In the genomic region with DNA sequence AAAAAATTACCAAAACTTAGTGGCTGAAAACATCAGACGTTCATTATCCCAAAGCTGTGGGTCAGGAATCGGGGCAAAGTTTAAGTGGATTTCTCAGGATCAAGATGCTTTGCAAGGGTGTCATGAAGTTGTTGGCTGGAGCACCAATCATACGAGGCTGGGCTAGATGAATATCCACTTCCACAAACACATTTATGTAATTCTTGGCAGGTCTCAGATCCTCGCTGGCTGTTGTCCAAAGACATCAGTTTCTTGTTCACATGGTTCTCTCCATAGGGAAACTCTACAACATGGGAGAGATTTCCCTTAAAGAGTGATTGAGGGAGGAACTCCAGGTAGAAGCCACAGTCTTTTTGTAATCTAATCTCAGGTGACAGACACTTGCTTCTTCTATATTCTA, we compare ENCODE assay signal across 31 cellular contexts. TPM values are rescaled to one million over a fixed set of nuclear protein-coding genes. Genes with fewer than 3 reads are reported as not detected.
"Had no signal": no experiment of that assay in that cellular context is flagged by ENCODE, and none has a peak within 500 bp of the region (broad histone marks: within the 10 kb centered on the region; RNA-seq: fewer than 3 reads in every experiment).

No MANE protein-coding gene starts in this region.

- H3K4me3 ChIP-seq: body of pancreas, colonic mucosa, esophagus squamous epithelium, lower lobe of right lung, spleen, tibial artery had no signal

- H3K36me3 Mint-ChIP-seq: activated CD8-positive, alpha-beta memory T cell treated with anti-CD3 and anti-CD28 coated beads, Interleukin-2, amount 10 ng/mL, durations not matched to agents 7 days and 5 days; activated naive CD4-positive, alpha-beta T cell treated with anti-CD3 and anti-CD28 coated beads, Interleukin-2, amount 10 ng/mL, durations not matched to agents 7 days and 5 days; naive B cell had no signal

- H3K4me1 Mint-ChIP-seq: activated CD4-positive, alpha-beta T cell treated with anti-CD3 and anti-CD28 coated beads, Interleukin-2, amount 10 ng/mL, durations not matched to agents 7 days and 5 days; activated CD8-positive, alpha-beta memory T cell treated with anti-CD3 and anti-CD28 coated beads, Interleukin-2, amount 10 ng/mL, durations not matched to agents 7 days and 5 days; activated naive CD4-positive, alpha-beta T cell treated with anti-CD3 and anti-CD28 coated beads, Interleukin-2, amount 10 ng/mL, durations not matched to agents 7 days and 5 days; central memory CD8-positive, alpha-beta T cell; naive B cell had no signal

- H3K9me3 ChIP-seq: body of pancreas, colonic mucosa, esophagus squamous epithelium, lower lobe of right lung, spleen had no signal

- H3K4me3 Mint-ChIP-seq: activated CD4-positive, alpha-beta T cell treated with anti-CD3 and anti-CD28 coated beads, Interleukin-2, amount 10 ng/mL, durations not matched to agents 7 days and 5 days; activated CD8-positive, alpha-beta memory T cell treated with anti-CD3 and anti-CD28 coated beads, Interleukin-2, amount 10 ng/mL, durations not matched to agents 7 days and 5 days; activated CD8-positive, alpha-beta T cell treated with anti-CD3 and anti-CD28 coated beads for 36 hours; activated naive CD4-positive, alpha-beta T cell treated with anti-CD3 and anti-CD28 coated beads, Interleukin-2, amount 10 ng/mL, durations not matched to agents 7 days and 5 days; central memory CD8-positive, alpha-beta T cell; naive B cell; T-helper 2 cell treated with Interferon-gamma antibody and Interleukin-4, amounts not matched to agents 5 μg/mL and 100 μg/mL, for 36 hours had no signal

- DNase-seq: activated CD4-positive, alpha-beta T cell treated with anti-CD3 and anti-CD28 coated beads, Interleukin-2, amount 10 ng/mL, durations not matched to agents 7 days and 5 days; activated CD4-positive, CD25-positive, alpha-beta regulatory T cell treated with anti-CD3 and anti-CD28 coated beads, Interleukin-2, amount 50 U/mL, for 72 hours; activated CD8-positive, alpha-beta memory T cell treated with anti-CD3 and anti-CD28 coated beads, Interleukin-2, amount 10 ng/mL, durations not matched to agents 7 days and 5 days; activated CD8-positive, alpha-beta T cell treated with anti-CD3 and anti-CD28 coated beads for 36 hours; activated effector memory CD4-positive, alpha-beta T cell treated with anti-CD3 and anti-CD28 coated beads, Interleukin-2, amount 50 U/mL, for 16 hours; activated naive CD4-positive, alpha-beta T cell treated with anti-CD3 and anti-CD28 coated beads, Interleukin-2, amount 10 ng/mL, durations not matched to agents 7 days and 5 days; activated T-cell treated with anti-CD3 and anti-CD28 coated beads for 4 hours; amygdala; colonic mucosa; esophagus squamous epithelium; foreskin keratinocyte; lower lobe of right lung; naive B cell; nucleus accumbens; spleen; stimulated activated CD4-positive, alpha-beta T cell treated with anti-CD3 and anti-CD28 coated beads, Interleukin-4, amount 100 ng/mL, for 24 hours; stimulated activated naive CD4-positive, alpha-beta T cell treated with Interleukin-2 at 50 U/mL for 16 hours; substantia nigra; tibial artery; WERI-Rb-1 had no signal

- H3K27me3 Mint-ChIP-seq: activated CD8-positive, alpha-beta memory T cell treated with anti-CD3 and anti-CD28 coated beads, Interleukin-2, amount 10 ng/mL, durations not matched to agents 7 days and 5 days; activated naive CD4-positive, alpha-beta T cell treated with anti-CD3 and anti-CD28 coated beads, Interleukin-2, amount 10 ng/mL, durations not matched to agents 7 days and 5 days; naive B cell had no signal

- H3K9me3 Mint-ChIP-seq: activated CD4-positive, alpha-beta T cell treated with anti-CD3 and anti-CD28 coated beads, Interleukin-2, amount 10 ng/mL, durations not matched to agents 7 days and 5 days; activated CD8-positive, alpha-beta T cell treated with anti-CD3 and anti-CD28 coated beads for 36 hours; activated naive CD4-positive, alpha-beta T cell treated with anti-CD3 and anti-CD28 coated beads, Interleukin-2, amount 10 ng/mL, durations not matched to agents 7 days and 5 days; central memory CD8-positive, alpha-beta T cell; T-helper 2 cell treated with Interferon-gamma antibody and Interleukin-4, amounts not matched to agents 5 μg/mL and 100 μg/mL, for 36 hours had no signal

- H3K27ac Mint-ChIP-seq: activated CD4-positive, alpha-beta T cell treated with anti-CD3 and anti-CD28 coated beads, Interleukin-2, amount 10 ng/mL, durations not matched to agents 7 days and 5 days; activated CD8-positive, alpha-beta memory T cell treated with anti-CD3 and anti-CD28 coated beads, Interleukin-2, amount 10 ng/mL, durations not matched to agents 7 days and 5 days; activated CD8-positive, alpha-beta T cell treated with anti-CD3 and anti-CD28 coated beads for 36 hours; activated naive CD4-positive, alpha-beta T cell treated with anti-CD3 and anti-CD28 coated beads, Interleukin-2, amount 10 ng/mL, durations not matched to agents 7 days and 5 days; naive B cell; T-helper 2 cell treated with Interferon-gamma antibody and Interleukin-4, amounts not matched to agents 5 μg/mL and 100 μg/mL, for 36 hours had no signal

- H3K27ac ChIP-seq: body of pancreas, colonic mucosa, esophagus squamous epithelium, foreskin keratinocyte, lower lobe of right lung, spleen, tibial artery, WERI-Rb-1 had no signal

- FAIRE-seq: TTC549 had no signal

- H3K4me1 ChIP-seq: body of pancreas, colonic mucosa, lower lobe of right lung, spleen had no signal

- H3K27me3 ChIP-seq: body of pancreas, colonic mucosa, esophagus squamous epithelium, foreskin keratinocyte, spleen, tibial artery had no signal

- H3K36me3 ChIP-seq: colonic mucosa, esophagus squamous epithelium, lower lobe of right lung, spleen, tibial artery, WERI-Rb-1 had no signal

RNA-seq across cellular contexts. Expression of a gene that starts 20.2 kb away (rescaled TPM):
- total RNA-seq: activated CD4-positive, alpha-beta T cell treated with anti-CD3 and anti-CD28 coated beads, Interleukin-2, amount 10 ng/mL, durations not matched to agents 7 days and 5 days; activated CD8-positive, alpha-beta memory T cell treated with anti-CD3 and anti-CD28 coated beads, Interleukin-2, amount 10 ng/mL, durations not matched to agents 7 days and 5 days; activated CD8-positive, alpha-beta T cell treated with anti-CD3 and anti-CD28 coated beads for 36 hours; body of pancreas; colonic mucosa; esophagus squamous epithelium; foreskin keratinocyte; kidney epithelial cell; left lobe of liver; lower lobe of right lung; mucosa of gallbladder; renal cortical epithelial cell; spleen; urinary bladder had no signal
- polyA plus RNA-seq: foreskin keratinocyte, neural cell, spleen had no signal

RNA-seq across cellular contexts. Expression of a gene that starts 34.1 kb away (rescaled TPM):
- total RNA-seq: activated CD4-positive, alpha-beta T cell treated with anti-CD3 and anti-CD28 coated beads, Interleukin-2, amount 10 ng/mL, durations not matched to agents 7 days and 5 days; activated CD8-positive, alpha-beta memory T cell treated with anti-CD3 and anti-CD28 coated beads, Interleukin-2, amount 10 ng/mL, durations not matched to agents 7 days and 5 days; activated CD8-positive, alpha-beta T cell treated with anti-CD3 and anti-CD28 coated beads for 36 hours; body of pancreas; colonic mucosa; foreskin keratinocyte; kidney epithelial cell; left lobe of liver; lower lobe of right lung; mesenteric fat pad; mucosa of gallbladder; renal cortical epithelial cell; spleen had no signal
- polyA plus RNA-seq: foreskin keratinocyte, spleen had no signal
